Comparison of ENCODE assay signal across 16 cellular contexts in genomic region chr1:15943515-15944307, GRCh38. TPM values are rescaled to one million over a fixed set of nuclear protein-coding genes. Genes with fewer than 3 reads are reported as not detected.
DNase-seq lines count a peak whose midpoint lies in the region; ATAC-seq, FAIRE-seq and TF ChIP-seq lines count a peak whose summit lies in the region.
"Had no signal": no experiment of that assay in that cellular context is flagged by ENCODE, and none has a peak within 500 bp of the region (broad histone marks: within the 10 kb centered on the region; RNA-seq: fewer than 3 reads in every experiment).

No MANE protein-coding gene starts in this region.

- no peaks in the 10 kb centered on the region for H3K9me1 ChIP-seq in K562 (ENCODE audit: control insufficient read depth, insufficient read depth, low read length)

- POLR2A ChIA-PET in K562 (lab: Yijun Ruan, JAX) = interaction anchor here (0.6 to 2.6 kb wide), 3 partner anchors 8 to 590 kb away, joined by 3 to 10 read pairs (median 3); no protein-coding TSS in a partner anchor

- TF ChIP-seq CTCF in DND-41 (IDR thresholded peaks at IDR 0.05; ENCODE audit: borderline replicate concordance, extremely low read depth, low read length, poor library complexity, severe bottlenecking) = no peak
- no peak for TF ChIP-seq CTCF in K562 (IDR thresholded peaks at IDR 0.05 in 2 of 3, conservative IDR thresholded peaks at IDR 0.05 in 1 of 3; ENCODE audit: insufficient read depth in 2 of 3, low read depth in 1 of 3, low read length in 3 of 3)
- TF ChIP-seq CTCF in osteoblast (IDR thresholded peaks at IDR 0.05; ENCODE audit: extremely low read depth, low read depth, low read length) = no peak

- 93% methylated on average over 37 of the region's 46 CpGs for WGBS in K562 (ENCODE audit: insufficient coverage, low coverage, missing lambda C conversion rate)

- H3K36me3 ChIP-seq in DND-41 (ENCODE audit: insufficient read depth, low read length) (peaks cover 99% of the 10 kb centered on the region), H7 (replicated peaks; ENCODE audit: control insufficient read depth, insufficient read depth, low read length) (peaks cover 18% of the 10 kb centered on the region), K562 (ENCODE audit: control insufficient read depth, insufficient read depth, low read length) (peaks cover 99% of the 10 kb centered on the region), osteoblast (ENCODE audit: insufficient read depth, low read length) (peaks cover 76% of the 10 kb centered on the region)

- BruUV-seq in K562 (replicated peaks; lab: Mats Ljungman, UMichigan) = no TSS peak

- H3K4me1 ChIP-seq in DND-41 (ENCODE audit: insufficient read depth, low read length) = no peaks in the 10 kb centered on the region
- peaks cover 8 to 45% of the 10 kb centered on the region in 2 experiments for H3K4me1 ChIP-seq in K562 (replicated peaks in 1 of 2; ENCODE audit: control insufficient read depth in 2 of 2, insufficient read depth in 2 of 2, low read length in 2 of 2)
- H3K4me1 ChIP-seq in osteoblast (ENCODE audit: insufficient read depth, low read length) = peaks cover 21% of the 10 kb centered on the region

- in situ Hi-C loops in K562 (cut with MboI) = no loop called here

- H4K20me1 ChIP-seq in DND-41 (ENCODE audit: insufficient read depth, low read length) = peaks cover 87% of the 10 kb centered on the region
- peaks cover 2% of the 10 kb centered on the region; the same call in 1 of the 2 replicates for H4K20me1 ChIP-seq in K562 (replicated peaks; ENCODE audit: control insufficient read depth, insufficient read depth, low read length)
- peaks cover 14% of the 10 kb centered on the region for H4K20me1 ChIP-seq in osteoblast (ENCODE audit: insufficient read depth, low read length)

- H3K9me3 ChIP-seq in DND-41 (ENCODE audit: insufficient read depth, low read length, severe bottlenecking) = no peaks in the 10 kb centered on the region
- H3K9me3 ChIP-seq in K562 (replicated peaks; ENCODE audit: control insufficient read depth, insufficient read depth, low read depth, low read length) = no peaks in the 10 kb centered on the region
- no peaks in the 10 kb centered on the region for H3K9me3 ChIP-seq in osteoblast (ENCODE audit: low read depth, low read length)

- FAIRE-seq in K562 (lab: Jason Lieb, UNC) = no peak
- FAIRE-seq in RCC 7860 (lab: Jason Lieb, UNC) = no peak

- TF ChIP-seq POLR2A in K562 (conservative IDR thresholded peaks at IDR 0.05) = no peak; the same call in 1 of the 2 replicates

- TF ChIP-seq RAD21 in K562 (CRISPR knock-in tag; conservative IDR thresholded peaks at IDR 0.05 in 1 of 2, IDR thresholded peaks at IDR 0.05 in 1 of 2) = no peak

- DNase-seq in DND-41 (peak; percentile 4), H7 (peak; percentile 60), K562 (ENCODE audit: extremely low read depth in 1 of 4, low spot score in 3 of 4) (no peak), osteoblast (ENCODE audit: insufficient read length, low spot score, missing footprints) (peak; percentile 66), RCC 7860 (ENCODE audit: low spot score) (no peak), cerebellar nuclear complex (lab: John Stamatoyannopoulos, UW) (no peak)
- DNase-seq: ACHN, AML-193, COR-L47, DMS153, HCEC 1CT, NCI-H1930, NCI-H446, NCI-H69, SIG-M5 had no signal

- no peak for TF ChIP-seq EP300 in K562 (IDR thresholded peaks at IDR 0.05; ENCODE audit: low read length)

- peaks cover 20% of the 10 kb centered on the region for H3K79me2 ChIP-seq in DND-41 (ENCODE audit: insufficient read depth, low read length)
- H3K79me2 ChIP-seq in K562 (ENCODE audit: control insufficient read depth, insufficient read depth, low read length) = peaks cover 17% of the 10 kb centered on the region
- H3K79me2 ChIP-seq in osteoblast (ENCODE audit: insufficient read depth, low read length) = peaks cover 29% of the 10 kb centered on the region

- H3K27ac ChIP-seq in DND-41 (ENCODE audit: low read length) (no peak overlapping the region), K562 (ENCODE audit: extremely low read depth, low read depth, low read length) (no peak overlapping the region), osteoblast (ENCODE audit: low read depth, low read length) (no peak overlapping the region)

- H3K27me3 ChIP-seq in DND-41 (ENCODE audit: insufficient read depth, low read length, poor library complexity) (no peaks in the 10 kb centered on the region), H7 (ENCODE audit: control insufficient read depth, insufficient read depth, low read length) (no peaks in the 10 kb centered on the region), K562 (ENCODE audit: control insufficient read depth in 2 of 2, insufficient read depth in 2 of 2, low read length in 2 of 2) (no peaks in the 10 kb centered on the region), osteoblast (ENCODE audit: insufficient read depth, low read length) (no peaks in the 10 kb centered on the region)

- ATAC-seq in DND-41 (ENCODE audit: insufficient read depth, low read depth) (no peak), K562 (no peak), GM18520 (IDR thresholded peaks at IDR 0.05; ENCODE audit: unreplicated experiment) (no peak)

- H3K9ac ChIP-seq in DND-41 (ENCODE audit: low read depth, low read length) (no peak overlapping the region), K562 (ENCODE audit: insufficient read depth in 1 of 2, low read depth in 2 of 2, low read length in 2 of 2) (peak overlapping the region in 1 of 2 experiments; percentile 4; a peak in 1 of 4 replicates)

- H2AFZ ChIP-seq in DND-41 (ENCODE audit: low read depth, low read length) (no peak overlapping the region), K562 (ENCODE audit: low read depth, low read length) (no peak overlapping the region), osteoblast (ENCODE audit: low read length) (no peak overlapping the region)

- CTCF ChIA-PET in K562 (lab: Yijun Ruan, JAX; ENCODE audit: low intra/inter-chr PET ratio) = no interaction called here

- H3K4me3 ChIP-seq in DND-41 (ENCODE audit: low read depth in 1 of 2, low read length in 2 of 2) (no peak overlapping the region), H7 (ENCODE audit: insufficient read depth, low read depth, low read length) (no peak overlapping the region), K562 (no peak overlapping the region), osteoblast (ENCODE audit: insufficient read depth, low read length) (no peak overlapping the region)

- intact Hi-C loops in K562 (cut with micrococcal nuclease) = no loop called here

- H3K4me2 ChIP-seq in DND-41 (ENCODE audit: insufficient read depth, low read length) = no peak overlapping the region
- no peak overlapping the region for H3K4me2 ChIP-seq in K562 (ENCODE audit: insufficient read depth, low read length)
- no peak overlapping the region for H3K4me2 ChIP-seq in osteoblast (ENCODE audit: insufficient read depth, low read length)

TF ChIP-seq in K562, 482 proteins besides CTCF, POLR2A, EP300 and RAD21 (continues in another document):
- no peak for TF ChIP-seq HLTF (IDR thresholded peaks at IDR 0.05)
- TF ChIP-seq SAFB (IDR thresholded peaks at IDR 0.05; ENCODE audit: borderline replicate concordance, low read depth, low read length) = no peak
- TF ChIP-seq POLR2G (IDR thresholded peaks at IDR 0.05; ENCODE audit: low read depth, low read length) = peak; percentile 54
- peak; percentile 3 for TF ChIP-seq FIP1L1 (IDR thresholded peaks at IDR 0.05; ENCODE audit: low read depth, low read length, poor library complexity, severe bottlenecking)
- TF ChIP-seq ZFP36 (IDR thresholded peaks at IDR 0.05; ENCODE audit: low read depth, low read length, partially characterized antibody) = no peak
- no peak for TF ChIP-seq STAT5A (IDR thresholded peaks at IDR 0.05; ENCODE audit: borderline replicate concordance, low read length)
- TF ChIP-seq RBFOX2 (IDR thresholded peaks at IDR 0.05; ENCODE audit: low read depth, low read length) = peak; percentile 17; the same call in 1 of the 2 replicates
- no peak for TF ChIP-seq RBBP5 (IDR thresholded peaks at IDR 0.05; ENCODE audit: borderline replicate concordance, insufficient read depth, low read length, poor library complexity, severe bottlenecking)
- TF ChIP-seq, protein P1, sequence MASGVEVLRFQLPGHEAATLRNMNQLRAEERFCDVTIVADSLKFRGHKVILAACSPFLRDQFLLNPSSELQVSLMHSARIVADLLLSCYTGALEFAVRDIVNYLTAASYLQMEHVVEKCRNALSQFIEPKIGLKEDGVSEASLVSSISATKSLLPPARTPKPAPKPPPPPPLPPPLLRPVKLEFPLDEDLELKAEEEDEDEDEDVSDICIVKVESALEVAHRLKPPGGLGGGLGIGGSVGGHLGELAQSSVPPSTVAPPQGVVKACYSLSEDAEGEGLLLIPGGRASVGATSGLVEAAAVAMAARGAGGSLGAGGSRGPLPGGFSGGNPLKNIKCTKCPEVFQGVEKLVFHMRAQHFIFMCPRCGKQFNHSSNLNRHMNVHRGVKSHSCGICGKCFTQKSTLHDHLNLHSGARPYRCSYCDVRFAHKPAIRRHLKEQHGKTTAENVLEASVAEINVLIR (CRISPR knock-in tag; IDR thresholded peaks at IDR 0.05) = no peak
- TF ChIP-seq HIVEP1 (CRISPR knock-in tag; IDR thresholded peaks at IDR 0.05) = no peak
- peak; percentile 66; the same call in 1 of the 2 replicates for TF ChIP-seq HNRNPL (IDR thresholded peaks at IDR 0.05; ENCODE audit: low read depth, low read length)
- no peak for TF ChIP-seq ZNF436 (CRISPR knock-in tag; IDR thresholded peaks at IDR 0.05)
- peak; percentile 20 for TF ChIP-seq RBM22 (IDR thresholded peaks at IDR 0.05; ENCODE audit: low read depth, low read length, poor library complexity, severe bottlenecking)

RNA-seq across cellular contexts. Expression of gene ZBTB17, which starts 32.2 kb away (rescaled TPM):
- total RNA-seq in H7 (2014; rRNA removed; shearing (Covaris generic)) = 53.5 and 62.6 TPM in 2 replicates
- total RNA-seq in K562 (2011; cell fraction: chromatin; rRNA removed; ENCODE audit: low replicate concordance) = 64.2 and 253 TPM in 2 replicates
- total RNA-seq in K562 (2011; cell fraction: nucleolus; rRNA removed) = 186 and 214 TPM in 2 replicates
- total RNA-seq in K562 (2011; cell fraction: nucleoplasm; rRNA removed) = 76.0 and 95.5 TPM in 2 replicates
- total RNA-seq in K562 (2014; rRNA removed) (43.3 and 54.0 TPM in 2 replicates), K562 (2014; rRNA removed; fragmentation: Illumina TruSeq; extraction: Trizol) (10.4 and 11.0 TPM in 2 replicates), K562 (2015; rRNA removed; fragmentation: Illumina TruSeq; extraction: Trizol) (29.6 and 33.2 TPM in 2 replicates), K562 (2021) (46.5 and 53.4 TPM in 2 replicates), osteoblast (25.0 and 29.7 TPM in 2 replicates)
- polyA plus RNA-seq in K562 (2011; rRNA removed) (43.4 and 71.1 TPM in 2 replicates), K562 (2014; fragmentation: Illumina TruSeq; extraction: Trizol) (15.1 and 31.6 TPM in 2 replicates), K562 (2014; fragmentation: Nextera tagmentation; extraction: Ambion mirVana) (1 to 10 TPM; 1.1 to 1.7 TPM), K562 (2014; rRNA removed) (50.3 and 54.1 TPM in 2 replicates)
- polyA plus RNA-seq in K562 (2011; cell fraction: cytosol; rRNA removed) = 56.0 and 83.7 TPM in 2 replicates
- polyA plus RNA-seq in K562 (2011; cell fraction: nucleus; rRNA removed) = 333 and 422 TPM in 2 replicates
- 34.3 and 57.6 TPM in 2 replicates for polyA plus RNA-seq in K562 (2012)
- 22.8 and 30.5 TPM in 2 replicates for polyA minus RNA-seq in K562 (2011; rRNA and poly(A)+ RNA removed)
- polyA minus RNA-seq in K562 (2011; cell fraction: cytosol; rRNA and poly(A)+ RNA removed) = 36.4 and 38.9 TPM in 2 replicates
- polyA minus RNA-seq in K562 (2011; cell fraction: nucleus; rRNA and poly(A)+ RNA removed) = 70.3 and 82.3 TPM in 2 replicates

Comparison
In these comparisons a context has a peak if more than half of its experiments do, and no peak if none do; other contexts are left out.
1. DNase-seq: peak in DND-41 (single experiment), H7 (single experiment) and osteoblast (single experiment); none in K562 (0 of 4), RCC 7860 (single experiment) and cerebellar nuclear complex (0 of 2).